8 cellular contexts compared by ENCODE assay signal in genomic region chrX:154437398-154437752, GRCh38. TPM values are rescaled to one million over a fixed set of nuclear protein-coding genes. Genes with fewer than 3 reads are reported as not detected.
DNase-seq lines count a peak whose midpoint lies in the region; ATAC-seq, FAIRE-seq and TF ChIP-seq lines count a peak whose summit lies in the region.

No MANE protein-coding gene starts in this region.

- peaks cover 47% of the 10 kb centered on the region for H3K79me2 ChIP-seq in astrocyte (ENCODE audit: insufficient read depth, low read length)

- no peak for TF ChIP-seq RAD21 in liver (IDR thresholded peaks at IDR 0.05)

- peak overlapping the region; percentile 63 for H3K27ac ChIP-seq in astrocyte (ENCODE audit: low read depth, low read length)
- peak overlapping the region in 1 of 2 donors; percentile 37 for H3K27ac ChIP-seq in liver (ENCODE audit: low read depth in 1 of 2, low read length in 2 of 2)

- no peak overlapping the region for H2AFZ ChIP-seq in astrocyte (ENCODE audit: low read depth, low read length)

- H3K9me3 Mint-ChIP-seq in activated T-cell treated with anti-CD3 and anti-CD28 coated beads, Interleukin-2, amount 50 U/mL, for 4 hours = no peaks in the 10 kb centered on the region
- no peaks in the 10 kb centered on the region for H3K9me3 Mint-ChIP-seq in astrocyte (ENCODE audit: unreplicated experiment)
- no peaks in the 10 kb centered on the region for H3K9me3 Mint-ChIP-seq in type B pancreatic cell

- H3K4me1 Mint-ChIP-seq in activated T-cell treated with anti-CD3 and anti-CD28 coated beads, Interleukin-2, amount 50 U/mL, for 4 hours (ENCODE audit: low read depth) = peaks cover 26% of the 10 kb centered on the region
- H3K4me1 Mint-ChIP-seq in astrocyte (ENCODE audit: low read depth, unreplicated experiment) (no peaks in the 10 kb centered on the region), type B pancreatic cell (ENCODE audit: unreplicated experiment) (peaks cover 7% of the 10 kb centered on the region)

- TF ChIP-seq CTCF in astrocyte (IDR thresholded peaks at IDR 0.05; ENCODE audit: insufficient read depth, low read depth, low read length) = no peak
- no peak for TF ChIP-seq CTCF in liver (IDR thresholded peaks at IDR 0.05; ENCODE audit: low read depth, low read length, missing input control)
- no peak for TF ChIP-seq CTCF in type B pancreatic cell (conservative IDR thresholded peaks at IDR 0.05)

- peak overlapping the region; percentile 78 for H3K27ac Mint-ChIP-seq in astrocyte (ENCODE audit: unreplicated experiment)
- H3K27ac Mint-ChIP-seq in type B pancreatic cell = peak overlapping the region; percentile 75

- H3K36me3 ChIP-seq in astrocyte (ENCODE audit: insufficient read depth, low read length) = peaks cover 4% of the 10 kb centered on the region
- peaks cover 3 to 17% (median 6%) of the 10 kb centered on the region in 4 donors for H3K36me3 ChIP-seq in liver (ENCODE audit: control insufficient read depth in 4 of 4, insufficient read depth in 3 of 4, low read depth in 1 of 4, low read length in 3 of 4)

- H3K9me3 ChIP-seq in astrocyte (ENCODE audit: insufficient read depth, low read depth, low read length) (no peaks in the 10 kb centered on the region), liver (ENCODE audit: control insufficient read depth in 4 of 4, low read length in 3 of 4) (no peaks in the 10 kb centered on the region)

- H3K4me3 ChIP-seq in astrocyte (ENCODE audit: insufficient read depth, low read depth, low read length) = peak overlapping the region; percentile 72
- H3K4me3 ChIP-seq in liver (ENCODE audit: low read depth in 1 of 3, low read length in 3 of 3) = peak overlapping the region; percentile 50 to 75 (median 75)

- H3K27me3 Mint-ChIP-seq in activated T-cell treated with anti-CD3 and anti-CD28 coated beads, Interleukin-2, amount 50 U/mL, for 4 hours (ENCODE audit: low read depth) = no peaks in the 10 kb centered on the region
- H3K27me3 Mint-ChIP-seq in astrocyte (ENCODE audit: low read depth, unreplicated experiment) = no peaks in the 10 kb centered on the region
- no peaks in the 10 kb centered on the region for H3K27me3 Mint-ChIP-seq in type B pancreatic cell

- peak overlapping the region; percentile 86 for H3K4me3 Mint-ChIP-seq in activated T-cell treated with anti-CD3 and anti-CD28 coated beads, Interleukin-2, amount 50 U/mL, for 4 hours
- H3K4me3 Mint-ChIP-seq in astrocyte (ENCODE audit: unreplicated experiment) = peak overlapping the region; percentile 90
- peak overlapping the region; percentile 89 for H3K4me3 Mint-ChIP-seq in type B pancreatic cell

- DNase-seq in activated T-cell treated with anti-CD3 and anti-CD28 coated beads, Interleukin-2, amount 50 U/mL, for 4 hours = no peak
- DNase-seq in activated T-cell treated with anti-CD3 and anti-CD28 coated beads for 4 hours (no peak), astrocyte (ENCODE audit: low read depth) (no peak), type B pancreatic cell (ENCODE audit: extremely low spot score, unreplicated experiment) (no peak), NCI-H1930 (lab: John Stamatoyannopoulos, UW) (no peak), DMS153 treated with DMSO at 0.1 percent for 48 hours (lab: John Stamatoyannopoulos, UW; ENCODE audit: unreplicated experiment) (no peak), superior temporal gyrus (ENCODE audit: extremely low spot score) (no peak)

- H4K20me1 ChIP-seq in astrocyte (ENCODE audit: insufficient read depth, low read length) = peaks cover 43% of the 10 kb centered on the region

- peak overlapping the region; percentile 94 for H3K4me2 ChIP-seq in astrocyte (ENCODE audit: low read length)

- ATAC-seq in activated T-cell treated with anti-CD3 and anti-CD28 coated beads, Interleukin-2, amount 50 U/mL, for 4 hours = peak in 1 of 2 donors; percentile 3

- H3K27me3 ChIP-seq in astrocyte (ENCODE audit: insufficient read depth, low read length) (no peaks in the 10 kb centered on the region), liver (ENCODE audit: control insufficient read depth in 4 of 4, insufficient read depth in 4 of 4, low read length in 3 of 4) (no peaks in the 10 kb centered on the region)

- H3K9ac ChIP-seq in astrocyte (ENCODE audit: low read length) (peak overlapping the region; percentile 81), liver (ENCODE audit: low read depth in 1 of 2, low read length in 2 of 2) (no peak overlapping the region)

- H3K36me3 Mint-ChIP-seq in activated T-cell treated with anti-CD3 and anti-CD28 coated beads, Interleukin-2, amount 50 U/mL, for 4 hours (ENCODE audit: insufficient read depth) = peaks cover 2% of the 10 kb centered on the region
- peaks cover 1% of the 10 kb centered on the region for H3K36me3 Mint-ChIP-seq in astrocyte (ENCODE audit: low read depth, unreplicated experiment)
- H3K36me3 Mint-ChIP-seq in type B pancreatic cell = no peaks in the 10 kb centered on the region

- 3% methylated on average over 35 of the region's 35 CpGs for WGBS in liver

- no peak for FAIRE-seq in astrocyte (lab: Jason Lieb, UNC)

- H3K4me1 ChIP-seq in astrocyte (ENCODE audit: insufficient read depth, low read length) (peaks cover 7% of the 10 kb centered on the region), liver (ENCODE audit: control insufficient read depth in 4 of 4, insufficient read depth in 4 of 4, low read length in 3 of 4) (peaks cover 10 to 18% (median 14%) of the 10 kb centered on the region in 4 donors)

TF ChIP-seq in liver, 16 proteins besides CTCF, POLR2A, EP300 and RAD21 (continues in another document):
- TF ChIP-seq HNF4G (IDR thresholded peaks at IDR 0.05) (no peak), RXRA (IDR thresholded peaks at IDR 0.05) (no peak), REST (IDR thresholded peaks at IDR 0.05) (no peak), FOXA2 (IDR thresholded peaks at IDR 0.05) (no peak), NR2F2 (IDR thresholded peaks at IDR 0.05) (no peak), TAF1 (conservative IDR thresholded peaks at IDR 0.05) (no peak), MAX (IDR thresholded peaks at IDR 0.05) (no peak), YY1 (IDR thresholded peaks at IDR 0.05) (no peak), FOXA1 (IDR thresholded peaks at IDR 0.05) (no peak), EGR1 (IDR thresholded peaks at IDR 0.05; ENCODE audit: low read depth in 2 of 2) (no peak), JUND (IDR thresholded peaks at IDR 0.05) (no peak), GABPA (IDR thresholded peaks at IDR 0.05 in 1 of 2, conservative IDR thresholded peaks at IDR 0.05 in 1 of 2) (no peak)

RNA-seq across cellular contexts. Expression of gene GDI1, which starts 0.4 kb away (rescaled TPM):
- 100 to 1,000 TPM; 107 to 126 (median 116) TPM for total RNA-seq in activated T-cell treated with anti-CD3 and anti-CD28 coated beads, Interleukin-2, amount 50 U/mL, for 4 hours
- total RNA-seq in astrocyte (137 and 143 TPM in 2 replicates), liver (10 to 100 TPM; 13.3 to 27.7 TPM), type B pancreatic cell (ENCODE audit: low replicate concordance) (105 and 159 TPM in 2 replicates)
- polyA plus RNA-seq in liver = 10 to 100 TPM; 12.8 to 35.6 TPM

RNA-seq across cellular contexts. Expression of gene FAM50A, which starts 6.6 kb away (rescaled TPM):
- 10 to 100 TPM; 60.2 to 61.9 (median 61.6) TPM for total RNA-seq in activated T-cell treated with anti-CD3 and anti-CD28 coated beads, Interleukin-2, amount 50 U/mL, for 4 hours
- total RNA-seq in astrocyte (88.0 and 100.0 TPM in 2 replicates), liver (10 to 100 TPM; 10.9 to 13.4 TPM), type B pancreatic cell (ENCODE audit: low replicate concordance) (59.2 and 63.8 TPM in 2 replicates)
- 10 to 100 TPM; 14.6 to 25.1 TPM for polyA plus RNA-seq in liver

RNA-seq across cellular contexts. Expression of gene ATP6AP1, which starts 8.9 kb away (rescaled TPM):
- total RNA-seq in activated T-cell treated with anti-CD3 and anti-CD28 coated beads, Interleukin-2, amount 50 U/mL, for 4 hours = 10 to 100 TPM; 33.7 to 42.2 (median 40.8) TPM
- total RNA-seq in astrocyte (153 and 175 TPM in 2 replicates), liver (10 to 100 TPM; 35.2 to 38.5 TPM), type B pancreatic cell (ENCODE audit: low replicate concordance) (105 and 159 TPM in 2 replicates)
- 10 to 100 TPM; 43.1 to 43.3 TPM for polyA plus RNA-seq in liver

RNA-seq across cellular contexts. Expression of gene PLXNA3, which starts 20.7 kb away (rescaled TPM):
- total RNA-seq in activated T-cell treated with anti-CD3 and anti-CD28 coated beads, Interleukin-2, amount 50 U/mL, for 4 hours = 10 to 100 TPM; 26.6 to 33.8 (median 27.6) TPM
- total RNA-seq in astrocyte (117 and 149 TPM in 2 replicates), liver (1 to 10 TPM; 1.1 to 1.7 TPM), type B pancreatic cell (ENCODE audit: low replicate concordance) (62.9 and 85.1 TPM in 2 replicates)
- 1 to 10 TPM; 1.3 to 1.7 TPM for polyA plus RNA-seq in liver

RNA-seq across cellular contexts. Expression of gene TAFAZZIN, which starts 26.0 kb away (rescaled TPM):
- total RNA-seq in activated T-cell treated with anti-CD3 and anti-CD28 coated beads, Interleukin-2, amount 50 U/mL, for 4 hours = 10 to 100 TPM; 37.9 to 39.3 (median 38.2) TPM
- total RNA-seq in astrocyte = 16.6 and 20.7 TPM in 2 replicates
- 10 to 100 TPM in 1 of 2 donors, 1 to 10 TPM in 1; 7.8 to 15.6 TPM for total RNA-seq in liver
- polyA plus RNA-seq in liver = 10 to 100 TPM; 10.6 to 16.3 TPM
- 30.5 and 46.1 TPM in 2 replicates for total RNA-seq in type B pancreatic cell (ENCODE audit: low replicate concordance)
